Comparison of ENCODE assay signal across 17 cellular contexts in the genomic region with DNA sequence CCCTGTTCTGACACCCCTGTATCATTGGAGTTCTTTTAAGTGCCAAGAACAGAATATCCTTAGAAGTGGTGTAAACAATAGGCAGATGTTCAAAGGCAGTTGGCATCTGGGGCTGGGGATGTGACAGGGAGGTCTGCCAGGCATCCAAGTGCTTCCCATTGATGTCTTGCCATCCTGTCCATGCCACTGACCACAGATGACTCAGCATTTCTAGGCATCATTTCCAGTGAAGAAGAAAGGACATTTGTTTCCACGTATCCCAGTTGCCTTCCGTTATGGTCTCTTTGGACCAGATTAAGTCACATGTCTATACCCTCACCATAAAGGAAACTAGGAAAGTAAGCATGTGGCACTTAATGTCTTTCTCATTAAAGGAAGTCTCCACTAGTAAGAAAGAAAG.
"Had no signal": no experiment of that assay in that cellular context is flagged by ENCODE, and none has a peak within 500 bp of the region (broad histone marks: within the 10 kb centered on the region; RNA-seq: fewer than 3 reads in every experiment).

No MANE protein-coding gene starts in this region.

- DNase-seq: activated B cell treated with CpG ODN at 0.5 μM for 24 hours; activated CD4-positive, alpha-beta T cell treated with anti-CD3 and anti-CD28 coated beads, Interleukin-2, amount 10 ng/mL, durations not matched to agents 24 days and 14 days; activated naive CD4-positive, alpha-beta T cell treated with anti-CD3 and anti-CD28 coated beads, Interleukin-2, amount 10 ng/mL, durations not matched to agents 7 days and 5 days; central memory CD4-positive, alpha-beta T cell; effector CD4-positive, alpha-beta T cell; kidney; left ventricle myocardium superior; midbrain; naive B cell; posterior cingulate gyrus; T-helper 2 cell; transverse colon had no signal

- H3K4me3 ChIP-seq: coronary artery, hepatocyte, right atrium auricular region, transverse colon had no signal

- FAIRE-seq: kidney, TTC549 had no signal

- ATAC-seq: left ventricle myocardium superior; stimulated activated memory B cell treated with anti-CD40 and anti-IgM and Interleukin-4, amounts not matched to agents 10 μg/mL and 1 μg/mL and 100 μg/mL, for 72 hours had no signal
